In genomic region chr12:127165567-127166392, GRCh38 we compare ENCODE assay signal across 8 cellular contexts.
DNase-seq lines count a peak whose midpoint lies in the region; ATAC-seq and TF ChIP-seq lines count a peak whose summit lies in the region.

No MANE protein-coding gene starts in this region.

- H3K4me1 Mint-ChIP-seq in mesothelial cell of epicardium = peaks cover 9% of the 10 kb centered on the region

- TF ChIP-seq CTCF in mesothelial cell of epicardium (IDR thresholded peaks at IDR 0.05; ENCODE audit: unreplicated experiment) = no peak

- ATAC-seq in HG02678 (IDR thresholded peaks at IDR 0.05; ENCODE audit: unreplicated experiment) = peak; percentile 70
- ATAC-seq in GM18873 (IDR thresholded peaks at IDR 0.05; ENCODE audit: low FRiP score, unreplicated experiment) = no peak

- no peaks in the 10 kb centered on the region for H3K36me3 Mint-ChIP-seq in mesothelial cell of epicardium

- H3K27ac Mint-ChIP-seq in mesothelial cell of epicardium = peak overlapping the region; percentile 71

- DNase-seq in DMS53 treated with DMSO at 0.1 percent for 48 hours (lab: John Stamatoyannopoulos, UW; ENCODE audit: unreplicated experiment) = peak; percentile 77
- peak; percentile 93 for DNase-seq in NCI-H510A treated with DMSO at 0.1 percent for 48 hours (lab: John Stamatoyannopoulos, UW)
- peak; percentile 49 for DNase-seq in activated CD8-positive, alpha-beta memory T cell treated with anti-CD3 and anti-CD28 coated beads, Interleukin-2, amount 50 U/mL, for 24 hours (ENCODE audit: extremely low read depth)
- peak; percentile 64 for DNase-seq in epidermal melanocyte (ENCODE audit: insufficient read length, low spot score)
- DNase-seq in mesothelial cell of epicardium (ENCODE audit: low spot score in 2 of 2, unreplicated experiment in 2 of 2) = peak; percentile 32 to 76
- DNase-seq in stimulated activated CD8-positive, alpha-beta memory T cell treated with anti-CD3 and anti-CD28 coated beads, Interleukin-12 subunit alpha, Interleukin-12 subunit beta, amount 100 ng/mL, for 24 hours (ENCODE audit: extremely low read depth) = peak; percentile 57

- peaks cover 6% of the 10 kb centered on the region for H3K9me3 Mint-ChIP-seq in mesothelial cell of epicardium

- H3K27me3 Mint-ChIP-seq in mesothelial cell of epicardium (ENCODE audit: low read depth) = no peaks in the 10 kb centered on the region

- peak overlapping the region; percentile 66 for H3K4me3 Mint-ChIP-seq in mesothelial cell of epicardium
